ENCODE assay signal across 6 cellular contexts in genomic region chr11:70201047-70201446, GRCh38. TPM values are rescaled to one million over a fixed set of nuclear protein-coding genes. Genes with fewer than 3 reads are reported as not detected.
DNase-seq lines count a peak whose midpoint lies in the region; ATAC-seq and TF ChIP-seq lines count a peak whose summit lies in the region.
"Not testable (repeated sequence)": the region's sequence is repeated elsewhere in the genome, so short reads cannot be mapped to it uniquely, and the experiment has no call there.

No MANE protein-coding gene starts in this region.

- not testable (repeated sequence) for H3K27me3 Mint-ChIP-seq in CD4-positive, CD25-positive, alpha-beta regulatory T cell; activated CD4-positive, alpha-beta memory T cell treated with anti-CD3 and anti-CD28 coated beads, Interleukin-2, amount 10 ng/mL, durations not matched to agents 7 days and 5 days; chondrocyte (ENCODE audit: low read depth); natural killer cell (ENCODE audit: low read depth in 2 of 2)

- H3K4me3 ChIP-seq in CD4-positive, CD25-positive, alpha-beta regulatory T cell (ENCODE audit: low read depth, low read length); HEK293 (ENCODE audit: low read depth, low read length); neutrophil (ENCODE audit: low read depth in 1 of 2, low read length in 1 of 2): not testable (repeated sequence)

- H3K4me1 Mint-ChIP-seq in CD4-positive, CD25-positive, alpha-beta regulatory T cell: peaks cover 0 to 31% (median 19%) of the 10 kb centered on the region in 4 donors
- peaks cover 25% of the 10 kb centered on the region for H3K4me1 Mint-ChIP-seq in activated CD4-positive, alpha-beta memory T cell treated with anti-CD3 and anti-CD28 coated beads, Interleukin-2, amount 10 ng/mL, durations not matched to agents 7 days and 5 days
- H3K4me1 Mint-ChIP-seq in chondrocyte (ENCODE audit: low read depth) (peaks cover 28% of the 10 kb centered on the region), natural killer cell (peaks cover 26 to 31% of the 10 kb centered on the region in 2 donors)

- H3K9me3 Mint-ChIP-seq in CD4-positive, CD25-positive, alpha-beta regulatory T cell; activated CD4-positive, alpha-beta memory T cell treated with anti-CD3 and anti-CD28 coated beads, Interleukin-2, amount 10 ng/mL, durations not matched to agents 7 days and 5 days; chondrocyte (ENCODE audit: low read depth); natural killer cell: not testable (repeated sequence)

- H3K36me3 Mint-ChIP-seq in CD4-positive, CD25-positive, alpha-beta regulatory T cell; chondrocyte (ENCODE audit: low read depth); natural killer cell: not testable (repeated sequence)
- peaks cover 23% of the 10 kb centered on the region for H3K36me3 Mint-ChIP-seq in activated CD4-positive, alpha-beta memory T cell treated with anti-CD3 and anti-CD28 coated beads, Interleukin-2, amount 10 ng/mL, durations not matched to agents 7 days and 5 days (ENCODE audit: low read depth)

- intact Hi-C loops in natural killer cell (cut with micrococcal nuclease): not testable (repeated sequence)

- ATAC-seq in CD4-positive, CD25-positive, alpha-beta regulatory T cell (ENCODE audit: low read depth in 2 of 2); natural killer cell: not testable (repeated sequence)

- H3K4me1 ChIP-seq in CD4-positive, CD25-positive, alpha-beta regulatory T cell (ENCODE audit: control insufficient read depth, insufficient read depth, low read length, poor library complexity, severe bottlenecking): peaks cover 32% of the 10 kb centered on the region
- not testable (repeated sequence) for H3K4me1 ChIP-seq in HEK293 (ENCODE audit: control insufficient read depth, insufficient read depth, low read length)
- H3K4me1 ChIP-seq in neutrophil (ENCODE audit: control insufficient read depth in 1 of 2, insufficient read depth in 1 of 2, low read depth in 1 of 2, low read length in 1 of 2): peaks cover 42 to 51% of the 10 kb centered on the region in 2 experiments

- H3K27me3 ChIP-seq in CD4-positive, CD25-positive, alpha-beta regulatory T cell (ENCODE audit: control insufficient read depth, insufficient read depth, low read length); neutrophil: not testable (repeated sequence)

- not testable (repeated sequence) for DNase-seq in CD4-positive, CD25-positive, alpha-beta regulatory T cell; activated CD4-positive, alpha-beta memory T cell treated with anti-CD3 and anti-CD28 coated beads, Interleukin-2, amount 10 ng/mL, durations not matched to agents 7 days and 5 days; natural killer cell
- DNase-seq in chondrocyte (ENCODE audit: low spot score): peak; percentile 5

- not testable (repeated sequence) for H3K27ac Mint-ChIP-seq in CD4-positive, CD25-positive, alpha-beta regulatory T cell; chondrocyte (ENCODE audit: unreplicated experiment)
- H3K27ac Mint-ChIP-seq in activated CD4-positive, alpha-beta memory T cell treated with anti-CD3 and anti-CD28 coated beads, Interleukin-2, amount 10 ng/mL, durations not matched to agents 7 days and 5 days: peak overlapping the region; percentile 16
- peak overlapping the region in 1 of 2 donors; percentile 95 for H3K27ac Mint-ChIP-seq in natural killer cell

- POLR2A ChIA-PET in HEK293 (lab: Yijun Ruan, JAX); activated CD4-positive, alpha-beta memory T cell treated with anti-CD3 and anti-CD28 coated beads, Interleukin-2, amount 10 ng/mL, durations not matched to agents 7 days and 5 days (lab: Charles Lee): not testable (repeated sequence)

- peaks cover 10% of the 10 kb centered on the region for H3K36me3 ChIP-seq in CD4-positive, CD25-positive, alpha-beta regulatory T cell (ENCODE audit: control insufficient read depth, insufficient read depth, low read length)
- H3K36me3 ChIP-seq in HEK293 (ENCODE audit: control insufficient read depth in 2 of 2, insufficient read depth in 1 of 2, low read length in 2 of 2) (peaks cover 0 to 15% of the 10 kb centered on the region in 2 experiments; a peak in 1 of 3 replicates), neutrophil (peaks cover 13% of the 10 kb centered on the region)

- H3K4me3 Mint-ChIP-seq in CD4-positive, CD25-positive, alpha-beta regulatory T cell: peak overlapping the region in 3 of 4 donors; percentile 33 to 78 (median 72)
- H3K4me3 Mint-ChIP-seq in activated CD4-positive, alpha-beta memory T cell treated with anti-CD3 and anti-CD28 coated beads, Interleukin-2, amount 10 ng/mL, durations not matched to agents 7 days and 5 days; chondrocyte (ENCODE audit: unreplicated experiment): not testable (repeated sequence)
- peak overlapping the region; percentile 74 for H3K4me3 Mint-ChIP-seq in natural killer cell

- not testable (repeated sequence) for H3K9me3 ChIP-seq in CD4-positive, CD25-positive, alpha-beta regulatory T cell (ENCODE audit: control insufficient read depth in 2 of 2, low read length in 2 of 2); HEK293 (ENCODE audit: control insufficient read depth, insufficient read depth, low read depth, low read length); neutrophil

- not testable (repeated sequence) for TF ChIP-seq CTCF in HEK293 (tag by site-specific recombination; IDR thresholded peaks at IDR 0.05); chondrocyte (IDR thresholded peaks at IDR 0.05); natural killer cell (IDR thresholded peaks at IDR 0.05); neutrophil (IDR thresholded peaks at IDR 0.05)

- CTCF ChIA-PET in HEK293 (lab: Yijun Ruan, JAX): interaction anchor here (0.6 to 1.8 kb wide), 5 partner anchors 9 to 299 kb away, joined by 3 to 7 read pairs (median 6); no protein-coding TSS in a partner anchor
- CTCF ChIA-PET in activated CD4-positive, alpha-beta memory T cell treated with anti-CD3 and anti-CD28 coated beads, Interleukin-2, amount 10 ng/mL, durations not matched to agents 7 days and 5 days (lab: Charles Lee): not testable (repeated sequence)

- H3K27ac ChIP-seq in CD4-positive, CD25-positive, alpha-beta regulatory T cell (ENCODE audit: insufficient read depth, low read length, poor library complexity, severe bottlenecking); HEK293 (ENCODE audit: extremely low read depth, low read depth, low read length): not testable (repeated sequence)
- peak overlapping the region; percentile 97 for H3K27ac ChIP-seq in neutrophil

TF ChIP-seq in HEK293, 187 proteins besides CTCF, POLR2A, EP300 and RAD21:
- peak; percentile 80 for TF ChIP-seq ZNF146 (tag by site-specific recombination; IDR thresholded peaks at IDR 0.05)

RNA-seq across cellular contexts. Expression of gene FADD, which starts 2.0 kb away (rescaled TPM):
- total RNA-seq in CD4-positive, CD25-positive, alpha-beta regulatory T cell: 12.0 TPM
- polyA plus RNA-seq in CD4-positive, CD25-positive, alpha-beta regulatory T cell: 10 to 100 TPM; 14.6 to 33.5 (median 19.7) TPM
- total RNA-seq in activated CD4-positive, alpha-beta memory T cell treated with anti-CD3 and anti-CD28 coated beads, Interleukin-2, amount 10 ng/mL, durations not matched to agents 7 days and 5 days: 10 to 100 TPM; 39.5 to 39.8 TPM
- total RNA-seq in chondrocyte (23.2 to 26.8 TPM (median 26.2 TPM) in 3 replicates), natural killer cell (1 to 10 TPM; 7.8 to 9.2 (median 9.0) TPM)
